In the genomic region with DNA sequence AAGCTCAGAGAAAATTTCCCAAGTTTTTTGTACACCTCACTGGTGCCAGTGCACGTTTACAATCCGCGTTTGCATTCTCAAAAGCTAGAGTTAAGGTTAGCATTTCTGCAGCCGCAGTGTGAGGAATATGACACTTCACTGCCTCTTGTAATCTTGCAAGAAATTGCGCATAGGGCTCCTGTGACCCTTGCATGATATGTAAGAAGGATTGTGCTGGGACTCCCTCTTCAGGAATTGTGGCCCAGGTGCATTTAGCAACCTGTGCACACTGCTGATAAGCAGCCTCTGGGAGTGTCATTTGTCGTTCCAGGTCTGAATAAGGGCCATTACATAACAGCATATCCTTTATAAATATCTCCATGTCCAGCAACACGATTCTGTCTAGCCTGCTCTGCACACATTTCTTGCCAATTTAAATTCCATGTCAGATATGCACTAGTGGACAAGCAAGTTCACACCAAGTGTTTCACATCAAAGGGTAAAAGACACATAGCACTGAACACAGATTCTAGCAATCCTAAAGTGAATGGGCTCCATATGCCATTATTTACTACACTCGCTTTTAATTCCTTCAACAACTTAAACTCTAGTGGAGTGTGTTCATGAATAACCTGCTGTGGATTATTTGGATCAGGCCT, we compare ENCODE assay signal across 9 cellular contexts.
DNase-seq lines count a peak whose midpoint lies in the region; ATAC-seq, FAIRE-seq and TF ChIP-seq lines count a peak whose summit lies in the region.
"Had no signal": no experiment of that assay in that cellular context is flagged by ENCODE, and none has a peak within 500 bp of the region (broad histone marks: within the 10 kb centered on the region; RNA-seq: fewer than 3 reads in every experiment).

No MANE protein-coding gene starts in this region.

- DNase-seq in D721Med (ENCODE audit: insufficient read length, low spot score) (no peak), HFFc6 (peak; percentile 10), T-cell (peak in 19 of 34 experiments; percentile 3 to 33 (median 12))
- DNase-seq in activated naive CD8-positive, alpha-beta T cell treated with anti-CD3 and anti-CD28 coated beads for 36 hours, result no peak
- DNase-seq: left cardiac atrium had no signal

- H3K27me3 Mint-ChIP-seq in HFFc6 (ENCODE audit: insufficient read depth) (peaks cover 27% of the 10 kb centered on the region), T-cell (peaks cover 0 to 4% of the 10 kb centered on the region in 2 donors)
- H3K27me3 Mint-ChIP-seq in activated naive CD8-positive, alpha-beta T cell treated with anti-CD3 and anti-CD28 coated beads for 36 hours, result no peaks in the 10 kb centered on the region

- TF ChIP-seq CTCF in D721Med (IDR thresholded peaks at IDR 0.05; ENCODE audit: insufficient read depth, missing control alignments), result peak; percentile 34
- TF ChIP-seq CTCF in HFFc6 (IDR thresholded peaks at IDR 0.05), result peak; percentile 50
- peak; percentile 48 for TF ChIP-seq CTCF in liver (IDR thresholded peaks at IDR 0.05; ENCODE audit: low read depth, low read length, missing input control)

- TF ChIP-seq RAD21 in liver (IDR thresholded peaks at IDR 0.05), result peak; percentile 74 to 86

- no peaks in the 10 kb centered on the region for H3K9me3 ChIP-seq in liver (ENCODE audit: control insufficient read depth in 4 of 4, low read length in 3 of 4)

- POLR2A ChIA-PET in T-cell (lab: Charles Lee), result no interaction called here

- no peaks in the 10 kb centered on the region for H3K4me1 ChIP-seq in liver (ENCODE audit: control insufficient read depth in 4 of 4, insufficient read depth in 4 of 4, low read length in 3 of 4)

- H3K4me3 Mint-ChIP-seq in HFFc6, result no peak overlapping the region
- no peak overlapping the region for H3K4me3 Mint-ChIP-seq in T-cell
- H3K4me3 Mint-ChIP-seq in activated naive CD8-positive, alpha-beta T cell treated with anti-CD3 and anti-CD28 coated beads for 36 hours, result no peak overlapping the region

- CTCF ChIA-PET in T-cell (lab: Charles Lee), result interaction anchor here (0.6 to 1.1 kb wide), 2 partner anchors 17 to 106 kb away, joined by 3 read pairs; no protein-coding TSS in a partner anchor

- no peak for FAIRE-seq in D721Med (lab: Jason Lieb, UNC)

- WGBS in liver, result 66% methylated on average over 8 of the region's 8 CpGs

- H3K4me1 Mint-ChIP-seq in HFFc6 (ENCODE audit: low read depth) (no peaks in the 10 kb centered on the region), T-cell (no peaks in the 10 kb centered on the region)
- H3K4me1 Mint-ChIP-seq in activated naive CD8-positive, alpha-beta T cell treated with anti-CD3 and anti-CD28 coated beads for 36 hours, result no peaks in the 10 kb centered on the region

- no peak overlapping the region for H3K4me3 ChIP-seq in liver (ENCODE audit: low read depth in 1 of 3, low read length in 3 of 3)

- H3K9ac ChIP-seq in liver (ENCODE audit: low read depth in 1 of 2, low read length in 2 of 2), result no peak overlapping the region

- no peaks in the 10 kb centered on the region for H3K36me3 ChIP-seq in liver (ENCODE audit: control insufficient read depth in 4 of 4, insufficient read depth in 3 of 4, low read depth in 1 of 4, low read length in 3 of 4)

- ATAC-seq in T-cell (replicated peaks in 1 of 4), result no peak
- no peak for ATAC-seq in GM21390 (IDR thresholded peaks at IDR 0.05; ENCODE audit: unreplicated experiment)
- no peak for ATAC-seq in HG02870 (IDR thresholded peaks at IDR 0.05; ENCODE audit: unreplicated experiment)
- no peak for ATAC-seq in HG03571 (IDR thresholded peaks at IDR 0.05; ENCODE audit: unreplicated experiment)

- H3K27ac ChIP-seq in liver (ENCODE audit: low read depth in 1 of 2, low read length in 2 of 2), result no peak overlapping the region

- H3K36me3 Mint-ChIP-seq in HFFc6 (ENCODE audit: low read depth) (no peaks in the 10 kb centered on the region), T-cell (no peaks in the 10 kb centered on the region)
- no peaks in the 10 kb centered on the region for H3K36me3 Mint-ChIP-seq in activated naive CD8-positive, alpha-beta T cell treated with anti-CD3 and anti-CD28 coated beads for 36 hours

- H3K27ac Mint-ChIP-seq in HFFc6 (no peak overlapping the region), T-cell (no peak overlapping the region)
- no peak overlapping the region for H3K27ac Mint-ChIP-seq in activated naive CD8-positive, alpha-beta T cell treated with anti-CD3 and anti-CD28 coated beads for 36 hours

- no peaks in the 10 kb centered on the region for H3K27me3 ChIP-seq in liver (ENCODE audit: control insufficient read depth in 4 of 4, insufficient read depth in 4 of 4, low read length in 3 of 4)

- H3K9me3 Mint-ChIP-seq in HFFc6 (no peaks in the 10 kb centered on the region), T-cell (no peaks in the 10 kb centered on the region)
- no peaks in the 10 kb centered on the region for H3K9me3 Mint-ChIP-seq in activated naive CD8-positive, alpha-beta T cell treated with anti-CD3 and anti-CD28 coated beads for 36 hours

TF ChIP-seq in liver, 16 proteins besides CTCF, POLR2A, EP300 and RAD21:
- TF ChIP-seq, protein P1, sequence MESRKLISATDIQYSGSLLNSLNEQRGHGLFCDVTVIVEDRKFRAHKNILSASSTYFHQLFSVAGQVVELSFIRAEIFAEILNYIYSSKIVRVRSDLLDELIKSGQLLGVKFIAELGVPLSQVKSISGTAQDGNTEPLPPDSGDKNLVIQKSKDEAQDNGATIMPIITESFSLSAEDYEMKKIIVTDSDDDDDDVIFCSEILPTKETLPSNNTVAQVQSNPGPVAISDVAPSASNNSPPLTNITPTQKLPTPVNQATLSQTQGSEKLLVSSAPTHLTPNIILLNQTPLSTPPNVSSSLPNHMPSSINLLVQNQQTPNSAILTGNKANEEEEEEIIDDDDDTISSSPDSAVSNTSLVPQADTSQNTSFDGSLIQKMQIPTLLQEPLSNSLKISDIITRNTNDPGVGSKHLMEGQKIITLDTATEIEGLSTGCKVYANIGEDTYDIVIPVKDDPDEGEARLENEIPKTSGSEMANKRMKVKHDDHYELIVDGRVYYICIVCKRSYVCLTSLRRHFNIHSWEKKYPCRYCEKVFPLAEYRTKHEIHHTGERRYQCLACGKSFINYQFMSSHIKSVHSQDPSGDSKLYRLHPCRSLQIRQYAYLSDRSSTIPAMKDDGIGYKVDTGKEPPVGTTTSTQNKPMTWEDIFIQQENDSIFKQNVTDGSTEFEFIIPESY (IDR thresholded peaks at IDR 0.05), result no peak
- no peak for TF ChIP-seq NR2F2 (IDR thresholded peaks at IDR 0.05)
- no peak for TF ChIP-seq SP1 (IDR thresholded peaks at IDR 0.05)
- TF ChIP-seq YY1 (IDR thresholded peaks at IDR 0.05), result no peak
- peak in 1 of 2 donors; percentile 13 for TF ChIP-seq RXRA (IDR thresholded peaks at IDR 0.05)
- no peak for TF ChIP-seq GABPA (IDR thresholded peaks at IDR 0.05 in 1 of 2, conservative IDR thresholded peaks at IDR 0.05 in 1 of 2)
- TF ChIP-seq FOXA2 (IDR thresholded peaks at IDR 0.05), result no peak
- no peak for TF ChIP-seq JUND (IDR thresholded peaks at IDR 0.05)
- TF ChIP-seq HNF4G (IDR thresholded peaks at IDR 0.05), result no peak
- no peak for TF ChIP-seq FOXA1 (IDR thresholded peaks at IDR 0.05)
- TF ChIP-seq, protein P2, sequence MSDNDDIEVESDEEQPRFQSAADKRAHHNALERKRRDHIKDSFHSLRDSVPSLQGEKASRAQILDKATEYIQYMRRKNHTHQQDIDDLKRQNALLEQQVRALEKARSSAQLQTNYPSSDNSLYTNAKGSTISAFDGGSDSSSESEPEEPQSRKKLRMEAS (IDR thresholded peaks at IDR 0.05), result no peak
- TF ChIP-seq TAF1 (conservative IDR thresholded peaks at IDR 0.05), result no peak
- TF ChIP-seq, protein P3, sequence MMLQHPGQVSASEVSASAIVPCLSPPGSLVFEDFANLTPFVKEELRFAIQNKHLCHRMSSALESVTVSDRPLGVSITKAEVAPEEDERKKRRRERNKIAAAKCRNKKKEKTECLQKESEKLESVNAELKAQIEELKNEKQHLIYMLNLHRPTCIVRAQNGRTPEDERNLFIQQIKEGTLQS (IDR thresholded peaks at IDR 0.05), result no peak
- TF ChIP-seq HNF4A (conservative IDR thresholded peaks at IDR 0.05), result peak in 1 of 2 donors; percentile 22
- no peak for TF ChIP-seq EGR1 (IDR thresholded peaks at IDR 0.05; ENCODE audit: low read depth in 2 of 2)

Comparison
In these comparisons a context has a peak if more than half of its experiments do, and no peak if none do; other contexts are left out.
1. DNase-seq: peak in HFFc6 (single experiment) and T-cell (19 of 34); none in D721Med (single experiment) and activated naive CD8-positive, alpha-beta T cell treated with anti-CD3 and anti-CD28 coated beads for 36 hours (single experiment).
2. Peak in every context shown above with its lines, with median percentiles within 50 percentile points of each other: CTCF ChIP-seq.